In genomic region chr20:63150391-63150898, GRCh38 we compare ENCODE assay signal across 15 cellular contexts.
DNase-seq lines count a peak whose midpoint lies in the region; ATAC-seq and TF ChIP-seq lines count a peak whose summit lies in the region.
"Had no signal": no experiment of that assay in that cellular context is flagged by ENCODE, and none has a peak within 500 bp of the region (broad histone marks: within the 10 kb centered on the region; RNA-seq: fewer than 3 reads in every experiment).

No MANE protein-coding gene starts in this region.

- intact Hi-C loops in Right ventricle myocardium superior (cut with DNase I) (no loop called here), cardiac septum (cut with DNase I) (no loop called here), lower lobe of right lung (cut with DNase I) (no loop called here), spleen (cut with DNase I; ENCODE audit: low total_unique reads) (no loop called here)

- peaks cover 1% of the 10 kb centered on the region for H3K36me3 Mint-ChIP-seq in osteocyte (ENCODE audit: unreplicated experiment)

- TF ChIP-seq POLR2A in gastroesophageal sphincter (IDR thresholded peaks at IDR 0.05) (no peak), spleen (IDR thresholded peaks at IDR 0.05) (no peak)

- peaks cover 19% of the 10 kb centered on the region for H3K27me3 Mint-ChIP-seq in osteocyte (ENCODE audit: unreplicated experiment)

- ATAC-seq in Right ventricle myocardium superior (ENCODE audit: poor library complexity) (no peak), gastroesophageal sphincter (peak; percentile 19), lower lobe of right lung (no peak), GM18858 (IDR thresholded peaks at IDR 0.05; ENCODE audit: unreplicated experiment) (no peak), HG03095 (IDR thresholded peaks at IDR 0.05; ENCODE audit: unreplicated experiment) (no peak)
- ATAC-seq: GM12878 had no signal

- H3K4me3 Mint-ChIP-seq in osteocyte (ENCODE audit: unreplicated experiment) = no peak overlapping the region
- H3K4me3 Mint-ChIP-seq: CD4-positive, alpha-beta T cell had no signal

- H3K27ac ChIP-seq in gastroesophageal sphincter (no peak overlapping the region), lower lobe of right lung (no peak overlapping the region), spleen (no peak overlapping the region)
- H3K27ac ChIP-seq: 22Rv1 had no signal

- 63 to 93% methylated on average over 6 to 7 of the region's 19 CpGs for WGBS in gastroesophageal sphincter (ENCODE audit: low coverage in 1 of 2), 2 donors
- 75 to 79% (median 76%) methylated on average over 16 to 19 of the region's 19 CpGs for WGBS in spleen, 5 donors

- peaks cover 88% of the 10 kb centered on the region for H3K27me3 ChIP-seq in gastroesophageal sphincter
- H3K27me3 ChIP-seq in lower lobe of right lung (ENCODE audit: low read depth) = peaks cover 68% of the 10 kb centered on the region
- peaks cover 0 to 86% (median 42%) of the 10 kb centered on the region in 7 donors for H3K27me3 ChIP-seq in spleen (replicated peaks in 1 of 7)

- no peaks in the 10 kb centered on the region for H3K4me1 Mint-ChIP-seq in osteocyte (ENCODE audit: unreplicated experiment)

- no peak overlapping the region for H3K27ac Mint-ChIP-seq in osteocyte (ENCODE audit: unreplicated experiment)
- H3K27ac Mint-ChIP-seq: CD4-positive, alpha-beta T cell had no signal

- DNase-seq in Right ventricle myocardium superior (peak; percentile 18), cardiac septum (ENCODE audit: low spot score) (no peak), lower lobe of right lung (peak; percentile 21), spleen (peak; percentile 63), osteocyte (ENCODE audit: extremely low spot score, unreplicated experiment) (no peak)
- DNase-seq: C1 segment of cervical spinal cord; CD4-positive, alpha-beta T cell; DMS79; IMR-90 had no signal

- no peak for TF ChIP-seq EP300 in gastroesophageal sphincter (IDR thresholded peaks at IDR 0.05)

- H3K9me3 ChIP-seq in gastroesophageal sphincter (peaks cover 0 to 26% (median 0%) of the 10 kb centered on the region in 3 donors), lower lobe of right lung (no peaks in the 10 kb centered on the region), spleen (peaks cover 0 to 24% (median 19%) of the 10 kb centered on the region in 8 donors)

- peaks cover 0 to 24% (median 7%) of the 10 kb centered on the region in 3 donors for H3K4me1 ChIP-seq in gastroesophageal sphincter
- H3K4me1 ChIP-seq in lower lobe of right lung = no peaks in the 10 kb centered on the region
- no peaks in the 10 kb centered on the region for H3K4me1 ChIP-seq in spleen
- H3K4me1 ChIP-seq: HAP-1 had no signal

- TF ChIP-seq CTCF in gastroesophageal sphincter (IDR thresholded peaks at IDR 0.05) = no peak
- TF ChIP-seq CTCF in lower lobe of right lung (IDR thresholded peaks at IDR 0.05) = no peak
- TF ChIP-seq CTCF in spleen (IDR thresholded peaks at IDR 0.05 in 8 of 11, conservative IDR thresholded peaks at IDR 0.05 in 3 of 11) = no peak
- TF ChIP-seq CTCF in osteocyte (IDR thresholded peaks at IDR 0.05) = no peak

- peaks cover 17% of the 10 kb centered on the region for H3K9me3 Mint-ChIP-seq in osteocyte (ENCODE audit: unreplicated experiment)

- H3K36me3 ChIP-seq in gastroesophageal sphincter (no peaks in the 10 kb centered on the region), lower lobe of right lung (no peaks in the 10 kb centered on the region), spleen (no peaks in the 10 kb centered on the region)
- H3K36me3 ChIP-seq: HAP-1 had no signal

- H3K4me3 ChIP-seq in gastroesophageal sphincter = no peak overlapping the region
- no peak overlapping the region for H3K4me3 ChIP-seq in lower lobe of right lung
- H3K4me3 ChIP-seq in spleen = no peak overlapping the region
- H3K4me3 ChIP-seq: GM12878, HAP-1 had no signal

Comparison
In these comparisons a context has a peak if more than half of its experiments do, and no peak if none do; other contexts are left out.
1. DNase-seq: peak in Right ventricle myocardium superior (single experiment), lower lobe of right lung (single experiment) and spleen (single experiment); none in cardiac septum (single experiment) and osteocyte (single experiment).